In the genomic region with DNA sequence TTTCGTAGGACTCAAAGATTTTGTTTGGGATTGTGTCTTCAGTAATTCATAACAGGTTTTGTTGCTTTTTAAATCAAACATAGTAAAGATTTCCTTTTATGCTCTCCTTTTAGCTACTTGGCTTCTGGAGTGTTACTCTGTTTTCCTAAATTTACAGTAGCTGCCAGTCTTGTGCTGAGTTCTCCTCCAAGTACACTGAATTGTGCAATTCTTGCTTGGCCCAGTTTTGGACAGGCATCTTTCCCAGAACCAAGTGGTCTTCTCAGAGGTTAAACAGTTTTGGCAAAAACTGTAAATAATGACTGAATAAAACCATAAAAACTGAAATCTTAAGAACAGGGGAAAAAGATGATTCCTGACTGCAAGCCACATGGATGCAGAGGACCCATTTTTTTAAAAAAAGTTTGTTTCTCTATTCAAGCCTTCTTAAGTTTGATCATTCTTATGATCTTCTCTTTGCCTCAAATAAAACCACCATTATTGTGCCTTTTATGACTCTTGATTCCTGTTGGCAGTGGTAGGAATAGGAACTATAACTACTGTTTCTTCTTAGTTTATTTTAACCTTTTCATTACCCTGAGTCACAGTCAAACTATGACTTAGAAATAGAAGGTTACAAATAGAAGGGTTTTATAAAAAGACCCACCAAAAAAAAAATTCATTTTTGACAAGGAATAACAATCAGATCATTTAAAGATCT, we compare ENCODE assay signal across 10 cellular contexts.
DNase-seq lines count a peak whose midpoint lies in the region; ATAC-seq and TF ChIP-seq lines count a peak whose summit lies in the region.
"Had no signal": no experiment of that assay in that cellular context is flagged by ENCODE, and none has a peak within 500 bp of the region (broad histone marks: within the 10 kb centered on the region; RNA-seq: fewer than 3 reads in every experiment).

No MANE protein-coding gene starts in this region.

- TF ChIP-seq CTCF in CD8-positive, alpha-beta T cell (IDR thresholded peaks at IDR 0.05): no peak

- no peak overlapping the region for H3K4me3 ChIP-seq in CD8-positive, alpha-beta T cell (ENCODE audit: low read depth, low read length)
- H3K4me3 ChIP-seq in skeletal muscle cell (ENCODE audit: low read depth, low read length): no peak overlapping the region
- H3K4me3 ChIP-seq: dorsolateral prefrontal cortex had no signal

- H3K4me1 ChIP-seq in CD8-positive, alpha-beta T cell (ENCODE audit: insufficient read depth, low read length): peaks cover 59% of the 10 kb centered on the region

- H3K4me3 Mint-ChIP-seq in CD8-positive, alpha-beta T cell: peak overlapping the region; percentile 73
- peak overlapping the region; percentile 74 for H3K4me3 Mint-ChIP-seq in T-helper 17 cell

- no peaks in the 10 kb centered on the region for H3K9me3 ChIP-seq in CD8-positive, alpha-beta T cell (ENCODE audit: low read length)
- no peaks in the 10 kb centered on the region for H3K9me3 ChIP-seq in T-helper 17 cell (ENCODE audit: control insufficient read depth, low read length, poor library complexity, severe bottlenecking)

- H3K27ac Mint-ChIP-seq in CD8-positive, alpha-beta T cell: peak overlapping the region; percentile 90
- H3K27ac Mint-ChIP-seq in T-helper 17 cell: peak overlapping the region; percentile 96

- H3K36me3 ChIP-seq in CD8-positive, alpha-beta T cell (ENCODE audit: insufficient read depth, low read length): no peaks in the 10 kb centered on the region

- no peak for DNase-seq in CD8-positive, alpha-beta T cell
- DNase-seq in T-helper 17 cell: no peak
- peak; percentile 83 for DNase-seq in fibroblast of the conjunctiva (ENCODE audit: low read depth)
- DNase-seq in skeletal muscle cell (ENCODE audit: low read depth): peak; percentile 56
- DNase-seq in AG08396 (ENCODE audit: low spot score): no peak
- DNase-seq: dorsolateral prefrontal cortex had no signal

- no peaks in the 10 kb centered on the region for H3K27me3 ChIP-seq in CD8-positive, alpha-beta T cell (ENCODE audit: insufficient read depth, low read length)

- no peaks in the 10 kb centered on the region for H3K9me3 Mint-ChIP-seq in CD8-positive, alpha-beta T cell

- CTCF ChIA-PET in CD8-positive, alpha-beta T cell (lab: Charles Lee): interaction anchor here (1.4 kb wide), 1 partner anchor 144 kb away, joined by 3 read pairs; no protein-coding TSS in a partner anchor

- no peaks in the 10 kb centered on the region for H3K27me3 Mint-ChIP-seq in CD8-positive, alpha-beta T cell (ENCODE audit: low read depth)
- H3K27me3 Mint-ChIP-seq in T-helper 17 cell: no peaks in the 10 kb centered on the region

- no peak overlapping the region for H3K27ac ChIP-seq in CD8-positive, alpha-beta T cell (ENCODE audit: low read depth, low read length)
- H3K27ac ChIP-seq: dorsolateral prefrontal cortex, VCaP had no signal

- H3K36me3 Mint-ChIP-seq in CD8-positive, alpha-beta T cell: peaks cover 30% of the 10 kb centered on the region
- peaks cover 5% of the 10 kb centered on the region for H3K36me3 Mint-ChIP-seq in T-helper 17 cell (ENCODE audit: low read depth)

- H3K4me1 Mint-ChIP-seq in CD8-positive, alpha-beta T cell (ENCODE audit: low read depth): peaks cover 74% of the 10 kb centered on the region
- H3K4me1 Mint-ChIP-seq in T-helper 17 cell: peaks cover 59% of the 10 kb centered on the region

- POLR2A ChIA-PET in CD8-positive, alpha-beta T cell (lab: Charles Lee): interaction anchor here (1.6 kb wide), 1 partner anchor 87 kb away, joined by 6 read pairs; the partner anchor contains the start of gene MDFIC

- ATAC-seq in CD8-positive, alpha-beta T cell: no peak
- no peak for ATAC-seq in T-helper 17 cell
- no peak for ATAC-seq in GM21717 (IDR thresholded peaks at IDR 0.05; ENCODE audit: unreplicated experiment)
- no peak for ATAC-seq in GM19467 (IDR thresholded peaks at IDR 0.05; ENCODE audit: unreplicated experiment)
- ATAC-seq in HG02884 (IDR thresholded peaks at IDR 0.05; ENCODE audit: unreplicated experiment): no peak

- intact Hi-C loops in CD8-positive, alpha-beta T cell (cut with DNase I, micrococcal nuclease): loop anchor here in 1 of 2 experiments (5.0 kb wide), 1 partner anchor 68 kb away; no protein-coding TSS in a partner anchor

Comparison
In these comparisons a context has a peak if more than half of its experiments do, and no peak if none do; other contexts are left out.
1. DNase-seq: peak in fibroblast of the conjunctiva (single experiment) and skeletal muscle cell (single experiment); none in CD8-positive, alpha-beta T cell (0 of 7), T-helper 17 cell (0 of 3) and AG08396 (single experiment).